ENCODE assay signal across 21 cellular contexts in genomic region chr1:162315673-162316072, GRCh38.
DNase-seq lines count a peak whose midpoint lies in the region; ATAC-seq, FAIRE-seq and TF ChIP-seq lines count a peak whose summit lies in the region.
"Had no signal": no experiment of that assay in that cellular context is flagged by ENCODE, and none has a peak within 500 bp of the region (broad histone marks: within the 10 kb centered on the region; RNA-seq: fewer than 3 reads in every experiment).

No MANE protein-coding gene starts in this region.

- no peak overlapping the region for H3K27ac ChIP-seq in small intestine (ENCODE audit: low read depth in 1 of 2, low read length in 1 of 2)
- H3K27ac ChIP-seq: 22Rv1, BLaER1, C4-2B, GM23248 had no signal

- peaks cover 0 to 4% of the 10 kb centered on the region in 2 donors for H3K27me3 ChIP-seq in small intestine (ENCODE audit: control insufficient read depth in 2 of 2, insufficient read depth in 2 of 2, low read length in 2 of 2)
- H3K27me3 ChIP-seq: BLaER1 had no signal

- peaks cover 2 to 11% of the 10 kb centered on the region in 2 donors for H3K4me1 ChIP-seq in small intestine (ENCODE audit: control insufficient read depth in 2 of 2, insufficient read depth in 1 of 2, low read depth in 1 of 2, low read length in 1 of 2)
- H3K4me1 ChIP-seq: BLaER1 had no signal

- H3K4me3 Mint-ChIP-seq in natural killer cell: peak overlapping the region; percentile 71
- H3K4me3 Mint-ChIP-seq in natural killer cell treated with Interleukin-12 subunit alpha and Interleukin-12 subunit beta and Interleukin-15 and Interleukin-18, amount 100 ng/mL, for 72 hours: no peak overlapping the region
- H3K4me3 Mint-ChIP-seq: B cell; CD4-positive, CD25-positive, alpha-beta regulatory T cell; CD8-positive, alpha-beta T cell had no signal

- H3K9me3 ChIP-seq in small intestine (ENCODE audit: control insufficient read depth, low read depth): no peaks in the 10 kb centered on the region
- H3K9me3 ChIP-seq: BLaER1, Caco-2 had no signal

- no peaks in the 10 kb centered on the region for H3K9me3 Mint-ChIP-seq in natural killer cell
- no peaks in the 10 kb centered on the region for H3K9me3 Mint-ChIP-seq in natural killer cell treated with Interleukin-12 subunit alpha and Interleukin-12 subunit beta and Interleukin-15 and Interleukin-18, amount 100 ng/mL, for 72 hours
- H3K9me3 Mint-ChIP-seq: CD8-positive, alpha-beta T cell had no signal

- intact Hi-C loops in natural killer cell (cut with micrococcal nuclease): no loop called here
- intact Hi-C loops in left colon (cut with DNase I, micrococcal nuclease): no loop called here

- peaks cover 22 to 30% of the 10 kb centered on the region in 2 donors for H3K27me3 Mint-ChIP-seq in natural killer cell (ENCODE audit: low read depth in 2 of 2)
- H3K27me3 Mint-ChIP-seq in natural killer cell treated with Interleukin-12 subunit alpha and Interleukin-12 subunit beta and Interleukin-15 and Interleukin-18, amount 100 ng/mL, for 72 hours: peaks cover 30 to 32% of the 10 kb centered on the region in 2 donors

- H3K27ac Mint-ChIP-seq in natural killer cell: peak overlapping the region in 1 of 2 donors; percentile 50
- no peak overlapping the region for H3K27ac Mint-ChIP-seq in natural killer cell treated with Interleukin-12 subunit alpha and Interleukin-12 subunit beta and Interleukin-15 and Interleukin-18, amount 100 ng/mL, for 72 hours
- H3K27ac Mint-ChIP-seq: B cell; CD4-positive, CD25-positive, alpha-beta regulatory T cell; CD8-positive, alpha-beta T cell had no signal

- ATAC-seq in natural killer cell: no peak
- no peak for ATAC-seq in natural killer cell treated with Interleukin-12 subunit alpha and Interleukin-12 subunit beta and Interleukin-15 and Interleukin-18, amount 100 ng/mL, for 72 hours
- ATAC-seq in left colon: peak; percentile 85
- ATAC-seq: CD8-positive, alpha-beta T cell had no signal

- no peak for FAIRE-seq in small intestine (lab: Jason Lieb, UNC)
- FAIRE-seq: A204.1, G401.6, GM19239, H1 had no signal

- no peaks in the 10 kb centered on the region for H3K36me3 ChIP-seq in small intestine (ENCODE audit: control insufficient read depth in 2 of 2, insufficient read depth in 2 of 2, low read length in 2 of 2)
- H3K36me3 ChIP-seq: BLaER1 had no signal

- TF ChIP-seq CTCF in natural killer cell (IDR thresholded peaks at IDR 0.05): no peak

- no peaks in the 10 kb centered on the region for H3K36me3 Mint-ChIP-seq in natural killer cell
- H3K36me3 Mint-ChIP-seq in natural killer cell treated with Interleukin-12 subunit alpha and Interleukin-12 subunit beta and Interleukin-15 and Interleukin-18, amount 100 ng/mL, for 72 hours: no peaks in the 10 kb centered on the region
- H3K36me3 Mint-ChIP-seq: CD4-positive, CD25-positive, alpha-beta regulatory T cell; CD8-positive, alpha-beta T cell had no signal

- H3K4me1 Mint-ChIP-seq in natural killer cell: peaks cover 26 to 32% of the 10 kb centered on the region in 2 donors
- H3K4me1 Mint-ChIP-seq in natural killer cell treated with Interleukin-12 subunit alpha and Interleukin-12 subunit beta and Interleukin-15 and Interleukin-18, amount 100 ng/mL, for 72 hours (ENCODE audit: low read depth in 2 of 2): peaks cover 19 to 22% of the 10 kb centered on the region in 2 donors
- H3K4me1 Mint-ChIP-seq: B cell; CD4-positive, CD25-positive, alpha-beta regulatory T cell had no signal

- DNase-seq in natural killer cell (no peak), left colon (no peak), small intestine (peak; percentile 74), iPS-NIHi7 (ENCODE audit: extremely low spot score) (no peak), HPDE6-E6E7 (ENCODE audit: extremely low spot score) (no peak)
- DNase-seq in natural killer cell treated with Interleukin-12 subunit alpha and Interleukin-12 subunit beta and Interleukin-15 and Interleukin-18, amount 100 ng/mL, for 72 hours (ENCODE audit: low spot score): no peak
- DNase-seq: Caco-2, DMS153, GM23248, H7, HCEC 1CT had no signal

- WGBS in small intestine, 3 donors: 11 to 47% (median 21%) methylated on average over 2 of the region's 2 CpGs

- H3K4me3 ChIP-seq in small intestine (ENCODE audit: low read depth in 1 of 2, low read length in 2 of 2): no peak overlapping the region
- H3K4me3 ChIP-seq: BLaER1, GM23248 had no signal
